In genomic region chr10:1903982-1904381, GRCh38 we compare ENCODE assay signal across 30 cellular contexts.
"Had no signal": no experiment of that assay in that cellular context is flagged by ENCODE, and none has a peak within 500 bp of the region (broad histone marks: within the 10 kb centered on the region; RNA-seq: fewer than 3 reads in every experiment).

No MANE protein-coding gene starts in this region.

- DNase-seq: Karpas-422, Kasumi-1, MG63, MM.1S, MV-4-11, NCI-H1048, NCI-H1092, NCI-H1092 treated with DMSO at 0.1 percent for 48 hours, NCI-H1105, NCI-H1417 treated with DMSO at 0.1 percent for 48 hours, NCI-H1436, NCI-H1436 treated with DMSO at 0.1 percent for 48 hours, NCI-H146, NCI-H1694, NCI-H1694 treated with DMSO at 0.1 percent for 48 hours, NCI-H187 treated with DMSO at 0.1 percent for 48 hours, NCI-H1930, NCI-H2029, NCI-H2029 treated with DMSO at 0.1 percent for 48 hours, NCI-H2081, NCI-H2081 treated with DMSO at 0.1 percent for 48 hours, NCI-H2171, NCI-H2171 treated with DMSO at 0.1 percent for 48 hours, NCI-H2227 treated with DMSO at 0.1 percent for 48 hours, NCI-H226, NCI-H345, NCI-H446, NCI-H446 treated with DMSO at 0.1 percent for 48 hours, NCI-H510A, NCI-H510A treated with DMSO at 0.1 percent for 48 hours had no signal

- H3K27me3 ChIP-seq: MG63 had no signal

- H3K4me3 ChIP-seq: MG63 had no signal

- H3K36me3 ChIP-seq: MG63 had no signal

- H3K9me3 ChIP-seq: MG63 had no signal
